Comparison of ENCODE assay signal across 18 cellular contexts in the genomic region with DNA sequence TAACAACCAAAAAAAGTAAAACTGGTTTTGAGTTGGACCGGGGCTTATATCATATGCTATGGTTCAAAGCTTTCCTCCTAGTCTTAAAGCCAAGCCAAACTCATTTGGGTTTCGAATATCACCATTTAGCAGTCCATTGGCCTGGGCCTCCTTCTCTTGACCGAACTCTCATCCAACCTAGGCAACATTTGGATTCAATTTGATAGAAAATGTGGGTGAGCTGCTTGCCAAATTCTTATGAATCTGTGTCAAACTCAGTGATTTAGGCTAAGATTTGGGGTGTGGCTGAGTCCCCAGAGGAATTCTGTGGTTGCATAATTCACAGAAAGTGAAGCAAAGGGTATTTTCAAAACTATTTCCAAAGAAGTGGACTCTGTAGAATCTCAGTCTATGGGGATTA.
DNase-seq lines count a peak whose midpoint lies in the region; ATAC-seq and TF ChIP-seq lines count a peak whose summit lies in the region.
"Had no signal": no experiment of that assay in that cellular context is flagged by ENCODE, and none has a peak within 500 bp of the region (broad histone marks: within the 10 kb centered on the region; RNA-seq: fewer than 3 reads in every experiment).

No MANE protein-coding gene starts in this region.

- no peak for ATAC-seq in GM21737 (IDR thresholded peaks at IDR 0.05; ENCODE audit: unreplicated experiment)
- ATAC-seq: upper lobe of right lung had no signal

- DNase-seq in EH (ENCODE audit: low read depth): peak; percentile 76
- DNase-seq in RPMI7951 (ENCODE audit: low read depth): peak; percentile 46
- peak; percentile 52 for DNase-seq in fibroblast of villous mesenchyme (ENCODE audit: low read depth)
- peak; percentile 93 for DNase-seq in stromal cell of bone marrow (ENCODE audit: low read depth)
- no peak for DNase-seq in NCI-H2081 treated with DMSO at 0.1 percent for 48 hours (lab: John Stamatoyannopoulos, UW)
- DNase-seq in DMS79 treated with DMSO at 0.1 percent for 48 hours (lab: John Stamatoyannopoulos, UW): no peak
- DNase-seq: activated CD4-positive, alpha-beta T cell treated with anti-CD3 and anti-CD28 coated beads for 4 hours; activated effector memory CD4-positive, alpha-beta T cell treated with Interleukin-2 at 50 U/mL for 16 hours; DMS153; effector CD8-positive, alpha-beta T cell; esophagus squamous epithelium; NCI-H187; NK-92 treated with Interleukin-12 subunit alpha and Interleukin-12 subunit beta, amount 100 ng/mL, for 24 hours; retina; stimulated activated naive CD4-positive, alpha-beta T cell; upper lobe of right lung had no signal

- no peak for TF ChIP-seq CTCF in fibroblast of villous mesenchyme (IDR thresholded peaks at IDR 0.05; ENCODE audit: insufficient read depth, low read depth, low read length)

- H3K4me3 ChIP-seq in fibroblast of villous mesenchyme (ENCODE audit: low read depth, low read length): no peak overlapping the region
- H3K4me3 ChIP-seq: esophagus squamous epithelium, neural progenitor cell, upper lobe of right lung had no signal

Comparison
In these comparisons a context has a peak if more than half of its experiments do, and no peak if none do; other contexts are left out.
1. DNase-seq: peak in EH (single experiment), RPMI7951 (single experiment), fibroblast of villous mesenchyme (single experiment) and stromal cell of bone marrow (single experiment); none in NCI-H2081 treated with DMSO at 0.1 percent for 48 hours (single experiment) and DMS79 treated with DMSO at 0.1 percent for 48 hours (single experiment).